ENCODE assay signal across 5 cellular contexts in genomic region chr3:97692406-97692805, GRCh38.
"Had no signal": no experiment of that assay in that cellular context is flagged by ENCODE, and none has a peak within 500 bp of the region (broad histone marks: within the 10 kb centered on the region; RNA-seq: fewer than 3 reads in every experiment).

No MANE protein-coding gene starts in this region.

- H2AFZ ChIP-seq: GM23338 had no signal

- H3K4me2 ChIP-seq: GM23338, KMS-11 had no signal

- H3K9ac ChIP-seq: KMS-11 had no signal

- DNase-seq: H9, HFFc6, KBM-7 had no signal

- H3K27ac ChIP-seq: KMS-11 had no signal

- H3K4me3 ChIP-seq: GM23338 had no signal
